23 cellular contexts compared by ENCODE assay signal in the genomic region with DNA sequence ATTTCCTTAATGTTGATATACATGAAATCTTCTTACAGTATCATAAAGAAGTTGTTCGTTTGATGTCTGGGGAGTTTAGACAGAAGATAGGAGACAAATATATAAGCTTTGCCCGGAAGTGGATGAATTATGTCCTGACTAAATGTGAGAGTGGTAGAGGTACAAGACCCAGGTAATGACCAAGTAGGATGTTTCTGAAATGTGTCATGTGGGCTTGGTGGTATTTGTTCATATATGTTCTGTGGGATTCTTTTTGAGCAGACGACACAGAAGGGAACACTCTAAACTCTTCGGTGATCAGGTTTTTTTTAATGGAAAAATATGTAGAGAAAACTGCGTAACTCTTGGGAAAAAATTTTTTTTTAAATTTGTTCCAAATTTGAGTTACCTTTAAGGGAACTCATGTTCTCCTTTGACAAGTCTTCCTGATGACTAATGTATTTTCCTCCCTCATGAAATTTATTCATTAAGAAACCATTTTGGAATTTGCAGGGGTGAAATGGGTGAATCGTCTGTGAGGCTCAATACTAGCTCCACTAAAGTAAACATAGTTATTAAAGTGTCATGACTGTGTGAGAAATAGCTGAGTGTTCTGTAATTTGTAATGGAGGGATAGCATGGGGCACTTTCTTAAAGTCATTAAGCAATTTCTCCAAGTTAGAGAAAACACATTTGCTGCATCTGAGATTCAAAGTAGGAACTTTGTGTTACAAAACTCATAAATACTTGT.
DNase-seq lines count a peak whose midpoint lies in the region; ATAC-seq, FAIRE-seq and TF ChIP-seq lines count a peak whose summit lies in the region.
"Had no signal": no experiment of that assay in that cellular context is flagged by ENCODE, and none has a peak within 500 bp of the region (broad histone marks: within the 10 kb centered on the region; RNA-seq: fewer than 3 reads in every experiment).

No MANE protein-coding gene starts in this region.

- no peaks in the 10 kb centered on the region for H4K20me1 ChIP-seq in K562 (replicated peaks; ENCODE audit: control insufficient read depth, insufficient read depth, low read length)

- H3K27me3 Mint-ChIP-seq in HFFc6 (ENCODE audit: insufficient read depth): no peaks in the 10 kb centered on the region
- H3K27me3 Mint-ChIP-seq: activated naive CD4-positive, alpha-beta T cell treated with anti-CD3 and anti-CD28 coated beads, Interleukin-2, amount 10 ng/mL, durations not matched to agents 7 days and 5 days; dendritic cell treated with granulocyte-macrophage colony-stimulating factor and Interleukin-4, amounts not matched to agents 40 ng/mL and 50 ng/mL, for 4 days had no signal

- POLR2A ChIA-PET in K562 (lab: Yijun Ruan, JAX): interaction anchor here (0.6 kb wide), 1 partner anchor 593 kb away, joined by 3 read pairs; no protein-coding TSS in a partner anchor

- no peak overlapping the region for H3K4me2 ChIP-seq in K562 (ENCODE audit: insufficient read depth, low read length)
- H3K4me2 ChIP-seq: KMS-11 had no signal

- no peak for TF ChIP-seq RAD21 in K562 (CRISPR knock-in tag; conservative IDR thresholded peaks at IDR 0.05 in 1 of 2, IDR thresholded peaks at IDR 0.05 in 1 of 2)

- peak overlapping the region; percentile 39 for H3K27ac Mint-ChIP-seq in HFFc6
- H3K27ac Mint-ChIP-seq: activated naive CD4-positive, alpha-beta T cell treated with anti-CD3 and anti-CD28 coated beads, Interleukin-2, amount 10 ng/mL, durations not matched to agents 7 days and 5 days; dendritic cell treated with granulocyte-macrophage colony-stimulating factor and Interleukin-4, amounts not matched to agents 40 ng/mL and 50 ng/mL, for 4 days; H9 had no signal

- H3K27me3 ChIP-seq in K562 (ENCODE audit: control insufficient read depth in 2 of 2, insufficient read depth in 2 of 2, low read length in 2 of 2): no peaks in the 10 kb centered on the region
- no peaks in the 10 kb centered on the region for H3K27me3 ChIP-seq in left lung
- H3K27me3 ChIP-seq: body of pancreas, testis had no signal

- no peaks in the 10 kb centered on the region for H3K9me1 ChIP-seq in K562 (ENCODE audit: control insufficient read depth, insufficient read depth, low read length)

- BruUV-seq in K562 (replicated peaks; lab: Mats Ljungman, UMichigan): no TSS peak

- CTCF ChIA-PET in K562 (lab: Yijun Ruan, JAX; ENCODE audit: low intra/inter-chr PET ratio): no interaction called here

- intact Hi-C loops in K562 (cut with micrococcal nuclease): loop anchor here (10.0 kb wide), 1 partner anchor 357 kb away; no protein-coding TSS in a partner anchor
- intact Hi-C loops in left lung (cut with DNase I): no loop called here

- 88% methylated on average over 6 of the region's 6 CpGs for WGBS in K562 (ENCODE audit: insufficient coverage, low coverage, missing lambda C conversion rate)

- no peak for FAIRE-seq in K562 (lab: Jason Lieb, UNC)

- H2AFZ ChIP-seq in K562 (ENCODE audit: low read depth, low read length): no peak overlapping the region

- H3K27ac ChIP-seq in K562 (ENCODE audit: extremely low read depth, low read depth, low read length) (no peak overlapping the region), left lung (no peak overlapping the region)
- H3K27ac ChIP-seq: body of pancreas, HL-60, KMS-11, testis had no signal

- H3K9me3 Mint-ChIP-seq in HFFc6: no peaks in the 10 kb centered on the region
- H3K9me3 Mint-ChIP-seq: activated naive CD4-positive, alpha-beta T cell treated with anti-CD3 and anti-CD28 coated beads, Interleukin-2, amount 10 ng/mL, durations not matched to agents 7 days and 5 days; dendritic cell treated with granulocyte-macrophage colony-stimulating factor and Interleukin-4, amounts not matched to agents 40 ng/mL and 50 ng/mL, for 4 days; H9 had no signal

- no peaks in the 10 kb centered on the region for H3K79me2 ChIP-seq in K562 (ENCODE audit: control insufficient read depth, insufficient read depth, low read length)

- no peak for TF ChIP-seq EP300 in K562 (IDR thresholded peaks at IDR 0.05; ENCODE audit: low read length)

- H3K36me3 Mint-ChIP-seq in HFFc6 (ENCODE audit: low read depth): peaks cover 31% of the 10 kb centered on the region

- H3K4me3 ChIP-seq in AG09309 (ENCODE audit: control insufficient read depth, low read depth, low read length) (no peak overlapping the region), K562 (no peak overlapping the region), left lung (no peak overlapping the region)
- H3K4me3 ChIP-seq: body of pancreas, testis had no signal

- TF ChIP-seq CTCF in AG09309 (IDR thresholded peaks at IDR 0.05; ENCODE audit: control insufficient read depth, insufficient read depth, low read depth, low read length, missing control alignments): no peak
- TF ChIP-seq CTCF in HFFc6 (IDR thresholded peaks at IDR 0.05): no peak
- TF ChIP-seq CTCF in K562 (IDR thresholded peaks at IDR 0.05 in 2 of 3, conservative IDR thresholded peaks at IDR 0.05 in 1 of 3; ENCODE audit: insufficient read depth in 2 of 3, low read depth in 1 of 3, low read length in 3 of 3): no peak
- no peak for TF ChIP-seq CTCF in left lung (IDR thresholded peaks at IDR 0.05)

- peaks cover 38% of the 10 kb centered on the region for H3K4me1 Mint-ChIP-seq in HFFc6 (ENCODE audit: low read depth)
- H3K4me1 Mint-ChIP-seq: activated naive CD4-positive, alpha-beta T cell treated with anti-CD3 and anti-CD28 coated beads, Interleukin-2, amount 10 ng/mL, durations not matched to agents 7 days and 5 days had no signal

- H3K36me3 ChIP-seq in K562 (ENCODE audit: control insufficient read depth, insufficient read depth, low read length) (peaks cover 93% of the 10 kb centered on the region), left lung (peaks cover 0 to 87% of the 10 kb centered on the region in 2 donors)

- in situ Hi-C loops in K562 (cut with MboI): no loop called here

- H3K9me3 ChIP-seq in K562 (replicated peaks; ENCODE audit: control insufficient read depth, insufficient read depth, low read depth, low read length): no peaks in the 10 kb centered on the region
- H3K9me3 ChIP-seq in left lung: no peaks in the 10 kb centered on the region
- H3K9me3 ChIP-seq: body of pancreas, testis had no signal

- DNase-seq in AG09309 (ENCODE audit: low read depth) (peak; percentile 35), HFFc6 (peak; percentile 11), K562 (ENCODE audit: extremely low read depth in 1 of 4, low spot score in 3 of 4) (no peak), kidney glomerular epithelial cell (lab: John Stamatoyannopoulos, UW) (peak; percentile 42), DMS53 (lab: John Stamatoyannopoulos, UW) (no peak), left lung (no peak)
- DNase-seq in stimulated activated CD8-positive, alpha-beta memory T cell treated with anti-CD3 and anti-CD28 coated beads, Interleukin-4, amount 100 ng/mL, for 48 hours: no peak
- DNase-seq: activated CD4-positive, alpha-beta T cell treated with anti-CD3 and anti-CD28 coated beads for 4 hours; activated CD8-positive, alpha-beta memory T cell treated with anti-CD3 and anti-CD28 coated beads, Interleukin-2, amount 50 U/mL, for 48 hours; activated naive CD4-positive, alpha-beta T cell treated with anti-CD3 and anti-CD28 coated beads, Interleukin-2, amount 10 ng/mL, durations not matched to agents 7 days and 5 days; body of pancreas; H9; left colon; NCI-H1105; NCI-H2107; NCI-H69; stimulated activated CD4-positive, alpha-beta T cell treated with anti-CD3 and anti-CD28 coated beads, Interleukin-4, amount 100 ng/mL, for 1 hour; testis had no signal

- H3K4me1 ChIP-seq in K562 (replicated peaks in 1 of 2; ENCODE audit: control insufficient read depth in 2 of 2, insufficient read depth in 2 of 2, low read length in 2 of 2): no peaks in the 10 kb centered on the region
- no peaks in the 10 kb centered on the region for H3K4me1 ChIP-seq in left lung
- H3K4me1 ChIP-seq: body of pancreas, testis had no signal

- no peak overlapping the region; the same call in 1 of the 2 replicates for H3K4me3 Mint-ChIP-seq in HFFc6
- H3K4me3 Mint-ChIP-seq: activated naive CD4-positive, alpha-beta T cell treated with anti-CD3 and anti-CD28 coated beads, Interleukin-2, amount 10 ng/mL, durations not matched to agents 7 days and 5 days; dendritic cell treated with granulocyte-macrophage colony-stimulating factor and Interleukin-4, amounts not matched to agents 40 ng/mL and 50 ng/mL, for 4 days; H9 had no signal

- no peak for TF ChIP-seq POLR2A in K562 (conservative IDR thresholded peaks at IDR 0.05)

- ATAC-seq in K562: no peak
- no peak for ATAC-seq in GM21360 (IDR thresholded peaks at IDR 0.05; ENCODE audit: unreplicated experiment)
- no peak for ATAC-seq in left lung
- ATAC-seq: body of pancreas, esophagus mucosa, left colon had no signal

- no peak overlapping the region for H3K9ac ChIP-seq in K562 (ENCODE audit: insufficient read depth in 1 of 2, low read depth in 2 of 2, low read length in 2 of 2)
- H3K9ac ChIP-seq: KMS-11 had no signal

TF ChIP-seq in K562, 482 proteins besides CTCF, POLR2A, EP300 and RAD21 (continues in another document):
- TF ChIP-seq POLR2H (tag; IDR thresholded peaks at IDR 0.05; ENCODE audit: low read depth): no peak
- TF ChIP-seq, protein P1, sequence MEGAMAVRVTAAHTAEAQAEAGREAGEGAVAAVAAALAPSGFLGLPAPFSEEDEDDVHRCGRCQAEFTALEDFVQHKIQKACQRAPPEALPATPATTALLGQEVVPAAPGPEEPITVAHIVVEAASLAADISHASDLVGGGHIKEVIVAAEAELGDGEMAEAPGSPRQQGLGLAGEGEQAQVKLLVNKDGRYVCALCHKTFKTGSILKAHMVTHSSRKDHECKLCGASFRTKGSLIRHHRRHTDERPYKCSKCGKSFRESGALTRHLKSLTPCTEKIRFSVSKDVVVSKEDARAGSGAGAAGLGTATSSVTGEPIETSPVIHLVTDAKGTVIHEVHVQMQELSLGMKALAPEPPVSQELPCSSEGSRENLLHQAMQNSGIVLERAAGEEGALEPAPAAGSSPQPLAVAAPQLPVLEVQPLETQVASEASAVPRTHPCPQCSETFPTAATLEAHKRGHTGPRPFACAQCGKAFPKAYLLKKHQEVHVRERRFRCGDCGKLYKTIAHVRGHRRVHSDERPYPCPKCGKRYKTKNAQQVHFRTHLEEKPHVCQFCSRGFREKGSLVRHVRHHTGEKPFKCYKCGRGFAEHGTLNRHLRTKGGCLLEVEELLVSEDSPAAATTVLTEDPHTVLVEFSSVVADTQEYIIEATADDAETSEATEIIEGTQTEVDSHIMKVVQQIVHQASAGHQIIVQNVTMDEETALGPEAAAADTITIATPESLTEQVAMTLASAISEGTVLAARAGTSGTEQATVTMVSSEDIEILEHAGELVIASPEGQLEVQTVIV (CRISPR knock-in tag; IDR thresholded peaks at IDR 0.05; ENCODE audit: borderline replicate concordance): no peak
- no peak for TF ChIP-seq PRMT5 (CRISPR knock-in tag; IDR thresholded peaks at IDR 0.05)
- TF ChIP-seq ZNF197 (CRISPR knock-in tag; IDR thresholded peaks at IDR 0.05; ENCODE audit: low read depth): no peak
- peak; percentile 32 for TF ChIP-seq ZBTB8A (IDR thresholded peaks at IDR 0.05; ENCODE audit: partially characterized antibody)
- TF ChIP-seq STAG1 (CRISPR knock-in tag; IDR thresholded peaks at IDR 0.05; ENCODE audit: borderline replicate concordance): no peak
- TF ChIP-seq RBM25 (IDR thresholded peaks at IDR 0.05; ENCODE audit: low read depth, low read length, severe bottlenecking): no peak
- no peak for TF ChIP-seq BRF1 (IDR thresholded peaks at IDR 0.05; ENCODE audit: borderline replicate concordance, extremely low read depth, insufficient read length)
- no peak for TF ChIP-seq RNF2 (IDR thresholded peaks at IDR 0.05)

Comparison
In these comparisons a context has a peak if more than half of its experiments do, and no peak if none do; other contexts are left out.
1. DNase-seq: peak in AG09309 (single experiment), HFFc6 (single experiment) and kidney glomerular epithelial cell (single experiment); none in K562 (0 of 4), stimulated activated CD8-positive, alpha-beta memory T cell treated with anti-CD3 and anti-CD28 coated beads, Interleukin-4, amount 100 ng/mL, for 48 hours (single experiment), DMS53 (single experiment) and left lung (0 of 2).